In genomic region chr10:4241724-4242345, GRCh38 we compare ENCODE assay signal across 9 cellular contexts.
DNase-seq lines count a peak whose midpoint lies in the region; ATAC-seq lines count a peak whose summit lies in the region.
"Had no signal": no experiment of that assay in that cellular context is flagged by ENCODE, and none has a peak within 500 bp of the region (broad histone marks: within the 10 kb centered on the region; RNA-seq: fewer than 3 reads in every experiment).

No MANE protein-coding gene starts in this region.

- ATAC-seq in Right ventricle myocardium inferior (peak; percentile 89), GM18511 (IDR thresholded peaks at IDR 0.05; ENCODE audit: unreplicated experiment) (no peak)
- ATAC-seq in naive thymus-derived CD4-positive, alpha-beta T cell, result no peak

- intact Hi-C loops in Right ventricle myocardium inferior (cut with DNase I) (loop anchor here (1.0 to 10.0 kb wide), 5 partner anchors 105 to 525 kb away; no protein-coding TSS in a partner anchor), cardiac septum (cut with DNase I) (loop anchor here (1.0 to 5.0 kb wide), 7 partner anchors 103 to 525 kb away; partner anchors contain the start of gene KLF6)
- intact Hi-C loops in naive thymus-derived CD4-positive, alpha-beta T cell (cut with micrococcal nuclease), result loop anchor here in 1 of 2 donors (10.0 kb wide), 2 partner anchors 413 to 477 kb away; no protein-coding TSS in a partner anchor

- no peak for DNase-seq in Right ventricle myocardium inferior (ENCODE audit: missing footprints)
- DNase-seq in cardiac septum (ENCODE audit: low spot score), result no peak
- DNase-seq in activated CD4-positive, alpha-beta T cell treated with anti-CD3 and anti-CD28 coated beads for 48 hours, result no peak
- DNase-seq in ureter (ENCODE audit: low spot score), result no peak
- DNase-seq in naive thymus-derived CD4-positive, alpha-beta T cell, result no peak

- CTCF ChIA-PET in naive thymus-derived CD4-positive, alpha-beta T cell (lab: Charles Lee), result no interaction called here

- no peaks in the 10 kb centered on the region for H3K4me1 ChIP-seq in esophagus (ENCODE audit: control insufficient read depth in 2 of 2, insufficient read depth in 2 of 2, low read length in 1 of 2)
- peaks cover 8 to 9% of the 10 kb centered on the region in 2 donors for H3K4me1 ChIP-seq in muscle layer of duodenum (ENCODE audit: control insufficient read depth in 1 of 2, insufficient read depth in 2 of 2, low read length in 2 of 2)
- H3K4me1 ChIP-seq in naive thymus-derived CD4-positive, alpha-beta T cell (ENCODE audit: control insufficient read depth in 2 of 2, insufficient read depth in 2 of 2, low read length in 2 of 2), result no peaks in the 10 kb centered on the region

- H3K4me3 ChIP-seq in esophagus (ENCODE audit: low read depth in 1 of 2, low read length in 2 of 2) (peak overlapping the region in 1 of 2 donors; percentile 11), muscle layer of duodenum (ENCODE audit: low read depth in 1 of 2, low read length in 2 of 2) (peak overlapping the region; percentile 41 to 56)
- H3K4me3 ChIP-seq in naive thymus-derived CD4-positive, alpha-beta T cell (ENCODE audit: low read length), result no peak overlapping the region

- peaks cover 0 to 3% (median 0%) of the 10 kb centered on the region in 5 donors for H3K36me3 Mint-ChIP-seq in naive thymus-derived CD4-positive, alpha-beta T cell

- H3K4me1 Mint-ChIP-seq in naive thymus-derived CD4-positive, alpha-beta T cell, result peaks cover 0 to 26% (median 4%) of the 10 kb centered on the region in 7 donors

- no peak overlapping the region for H3K4me3 Mint-ChIP-seq in naive thymus-derived CD4-positive, alpha-beta T cell
- H3K4me3 Mint-ChIP-seq: B cell had no signal

- H3K27me3 ChIP-seq in esophagus (ENCODE audit: control insufficient read depth in 1 of 2, insufficient read depth in 2 of 2, low read length in 2 of 2), result no peaks in the 10 kb centered on the region
- no peaks in the 10 kb centered on the region for H3K27me3 ChIP-seq in muscle layer of duodenum (ENCODE audit: low read depth, low read length)
- H3K27me3 ChIP-seq in naive thymus-derived CD4-positive, alpha-beta T cell (ENCODE audit: control insufficient read depth in 2 of 2, insufficient read depth in 2 of 2, low read length in 2 of 2), result no peaks in the 10 kb centered on the region

- no peaks in the 10 kb centered on the region for H3K36me3 ChIP-seq in esophagus (ENCODE audit: control insufficient read depth in 2 of 2, insufficient read depth in 2 of 2, low read length in 1 of 2)
- H3K36me3 ChIP-seq in muscle layer of duodenum (ENCODE audit: control insufficient read depth in 1 of 2, insufficient read depth in 2 of 2, low read length in 2 of 2), result peaks cover 0 to 22% of the 10 kb centered on the region in 2 donors
- no peaks in the 10 kb centered on the region for H3K36me3 ChIP-seq in naive thymus-derived CD4-positive, alpha-beta T cell (ENCODE audit: control insufficient read depth in 2 of 3, insufficient read depth in 3 of 3, low read length in 3 of 3)

- POLR2A ChIA-PET in naive thymus-derived CD4-positive, alpha-beta T cell (lab: Charles Lee), result no interaction called here

- H3K9me3 ChIP-seq in esophagus (ENCODE audit: control insufficient read depth in 2 of 2, insufficient read depth in 1 of 2, low read depth in 1 of 2, low read length in 1 of 2) (no peaks in the 10 kb centered on the region), muscle layer of duodenum (ENCODE audit: control insufficient read depth in 1 of 2, low read length in 2 of 2) (peaks cover 0 to 6% of the 10 kb centered on the region in 2 donors)
- H3K9me3 ChIP-seq in naive thymus-derived CD4-positive, alpha-beta T cell (ENCODE audit: control insufficient read depth in 2 of 3, low read length in 3 of 3), result no peaks in the 10 kb centered on the region

- 22 to 24% methylated on average over 7 of the region's 7 CpGs for WGBS in esophagus, 2 donors

- peak overlapping the region; percentile 70 to 82 for H3K27ac ChIP-seq in esophagus (ENCODE audit: low read depth in 2 of 2, low read length in 1 of 2)
- H3K27ac ChIP-seq in muscle layer of duodenum (ENCODE audit: low read length), result peak overlapping the region; percentile 95
- H3K27ac ChIP-seq in naive thymus-derived CD4-positive, alpha-beta T cell (ENCODE audit: low read depth, low read length), result no peak overlapping the region

- no peak overlapping the region for H3K27ac Mint-ChIP-seq in naive thymus-derived CD4-positive, alpha-beta T cell
- H3K27ac Mint-ChIP-seq: B cell had no signal

- peaks cover 0 to 7% (median 0%) of the 10 kb centered on the region in 5 donors for H3K27me3 Mint-ChIP-seq in naive thymus-derived CD4-positive, alpha-beta T cell
- H3K27me3 Mint-ChIP-seq: B cell had no signal

- H3K9me3 Mint-ChIP-seq in naive thymus-derived CD4-positive, alpha-beta T cell, result peaks cover 0 to 7% (median 0%) of the 10 kb centered on the region in 11 donors
